29 cellular contexts compared by ENCODE assay signal in the genomic region with DNA sequence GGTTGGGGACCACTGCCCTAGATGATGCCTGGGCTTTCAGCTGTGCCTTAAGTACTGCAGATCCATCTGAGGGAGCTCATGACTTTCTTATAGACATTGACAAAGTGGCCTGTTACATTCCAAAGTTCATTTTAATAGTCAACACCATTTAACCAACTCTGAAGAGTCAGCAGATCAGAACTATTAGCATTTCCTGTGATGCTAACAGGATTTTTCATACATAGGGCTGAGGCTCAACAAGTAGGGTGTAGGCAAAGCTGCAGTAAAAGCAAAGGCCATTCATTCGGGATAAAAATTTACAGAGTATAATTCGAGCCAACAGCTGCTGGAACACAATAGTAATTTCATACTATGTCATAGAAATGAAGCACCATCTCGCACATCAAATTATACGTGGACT.
DNase-seq lines count a peak whose midpoint lies in the region; TF ChIP-seq lines count a peak whose summit lies in the region.
"Had no signal": no experiment of that assay in that cellular context is flagged by ENCODE, and none has a peak within 500 bp of the region (broad histone marks: within the 10 kb centered on the region; RNA-seq: fewer than 3 reads in every experiment).

No MANE protein-coding gene starts in this region.

- peaks cover 0 to 67% (median 21%) of the 10 kb centered on the region in 4 donors for H3K4me1 ChIP-seq in tibial artery
- H3K4me1 ChIP-seq in ovary (ENCODE audit: insufficient read depth): no peaks in the 10 kb centered on the region

- no peak for TF ChIP-seq CTCF in tibial artery (IDR thresholded peaks at IDR 0.05)
- no peak for TF ChIP-seq CTCF in ovary (IDR thresholded peaks at IDR 0.05)
- TF ChIP-seq CTCF in lower leg skin (IDR thresholded peaks at IDR 0.05): no peak

- no peaks in the 10 kb centered on the region for H3K36me3 Mint-ChIP-seq in T-helper 2 cell treated with Interferon-gamma antibody and Interleukin-4, amounts not matched to agents 5 μg/mL and 100 μg/mL, for 36 hours (ENCODE audit: low read depth)
- H3K36me3 Mint-ChIP-seq: activated CD4-positive, alpha-beta memory T cell treated with anti-CD3 and anti-CD28 coated beads for 36 hours; CD8-positive, alpha-beta T cell; naive thymus-derived CD8-positive, alpha-beta T cell had no signal

- no peak for TF ChIP-seq EP300 in ovary (IDR thresholded peaks at IDR 0.05)

- WGBS in ovary, 3 donors: 90 to 94% (median 93%) methylated on average over 4 of the region's 4 CpGs
- 74 to 76% methylated on average over 4 of the region's 4 CpGs for WGBS in lower leg skin, 2 donors

- H3K36me3 ChIP-seq in SK-N-MC (ENCODE audit: insufficient read depth, low read length) (peaks cover 12% of the 10 kb centered on the region), tibial artery (no peaks in the 10 kb centered on the region), ovary (no peaks in the 10 kb centered on the region)

- H3K27ac ChIP-seq in SK-N-MC: peak overlapping the region; percentile 92
- H3K27ac ChIP-seq in layer of hippocampus (ENCODE audit: low read depth, low read length): peak overlapping the region; percentile 24
- H3K27ac ChIP-seq in tibial artery: peak overlapping the region; percentile 78 to 82
- H3K27ac ChIP-seq in ovary: no peak overlapping the region
- H3K27ac ChIP-seq: 22Rv1 had no signal

- H3K4me3 ChIP-seq in SK-N-MC (peak overlapping the region; percentile 45), tibial artery (no peak overlapping the region), ovary (no peak overlapping the region), lower leg skin (ENCODE audit: low read depth, poor library complexity, severe bottlenecking) (no peak overlapping the region)
- H3K4me3 ChIP-seq: skin epidermis, tibial nerve had no signal

- no peak for DNase-seq in T-helper 2 cell treated with Interferon-gamma antibody and Interleukin-4, amounts not matched to agents 5 μg/mL and 100 μg/mL, for 36 hours (ENCODE audit: low spot score)
- no peak for DNase-seq in T-helper 2 cell
- peak; percentile 47 for DNase-seq in SK-N-MC (ENCODE audit: low read depth, low spot score)
- no peak for DNase-seq in tibial artery
- DNase-seq in amniotic stem cell (lab: John Stamatoyannopoulos, UW): no peak
- no peak for DNase-seq in ovary
- no peak for DNase-seq in lower leg skin (ENCODE audit: low spot score in 2 of 2)
- DNase-seq: activated CD4-positive, alpha-beta memory T cell treated with anti-CD3 and anti-CD28 coated beads for 36 hours; activated CD8-positive, alpha-beta memory T cell treated with anti-CD3 and anti-CD28 coated beads, Interleukin-2, amount 50 U/mL, for 4 hours; activated naive CD4-positive, alpha-beta T cell treated with anti-CD3 and anti-CD28 coated beads for 36 hours; anterior cingulate cortex; CD8-positive, alpha-beta T cell; dermis blood vessel endothelial cell; DMS 273 treated with DMSO at 0.1 percent for 48 hours; H9; left ventricle myocardium superior; naive thymus-derived CD8-positive, alpha-beta T cell; NCI-H1048; NCI-H187 treated with DMSO at 0.1 percent for 48 hours; occipital lobe; SIG-M5 had no signal

- H3K27me3 Mint-ChIP-seq in T-helper 2 cell treated with Interferon-gamma antibody and Interleukin-4, amounts not matched to agents 5 μg/mL and 100 μg/mL, for 36 hours (ENCODE audit: low read depth): no peaks in the 10 kb centered on the region
- H3K27me3 Mint-ChIP-seq: activated CD4-positive, alpha-beta memory T cell treated with anti-CD3 and anti-CD28 coated beads for 36 hours; B cell; stimulated activated naive CD8-positive, alpha-beta T cell treated with anti-CD3 and anti-CD28 coated beads, Interleukin-15, Interleukin-2, amounts not matched to agents 100 ng/mL and 50 ng/mL, for 24 hours had no signal

- TF ChIP-seq POLR2A in ovary (IDR thresholded peaks at IDR 0.05) (no peak), lower leg skin (IDR thresholded peaks at IDR 0.05) (no peak)

- no peak overlapping the region for H3K9ac ChIP-seq in SK-N-MC (ENCODE audit: insufficient read length)

- H3K27me3 ChIP-seq in layer of hippocampus (ENCODE audit: control insufficient read depth, insufficient read depth, low read length) (no peaks in the 10 kb centered on the region), tibial artery (no peaks in the 10 kb centered on the region), ovary (no peaks in the 10 kb centered on the region)
- H3K27me3 ChIP-seq: tibial nerve had no signal

- H3K9me3 Mint-ChIP-seq in T-helper 2 cell treated with Interferon-gamma antibody and Interleukin-4, amounts not matched to agents 5 μg/mL and 100 μg/mL, for 36 hours: no peaks in the 10 kb centered on the region
- H3K9me3 Mint-ChIP-seq: activated naive CD4-positive, alpha-beta T cell treated with anti-CD3 and anti-CD28 coated beads for 36 hours; H9; stimulated activated naive CD8-positive, alpha-beta T cell treated with anti-CD3 and anti-CD28 coated beads, Interleukin-15, Interleukin-2, amounts not matched to agents 100 ng/mL and 50 ng/mL, for 24 hours had no signal

- H3K27ac Mint-ChIP-seq in T-helper 2 cell treated with Interferon-gamma antibody and Interleukin-4, amounts not matched to agents 5 μg/mL and 100 μg/mL, for 36 hours: peak overlapping the region; percentile 12
- H3K27ac Mint-ChIP-seq: activated CD4-positive, alpha-beta memory T cell treated with anti-CD3 and anti-CD28 coated beads for 36 hours; activated naive CD4-positive, alpha-beta T cell treated with anti-CD3 and anti-CD28 coated beads for 36 hours; activated T-helper 1 cell treated with anti-CD3 and anti-CD28 coated beads, Interleukin-12 subunit alpha, Interleukin-12 subunit beta, Interleukin-2, Interleukin-4 antibody, amounts not matched to agents 30 ng/mL and 10 ng/mL and 1 ng/mL, durations not matched to agents 14 hours and 24 hours and 36 hours; B cell; CD8-positive, alpha-beta T cell; H9; mesothelial cell of epicardium; naive thymus-derived CD8-positive, alpha-beta T cell; stimulated activated naive CD8-positive, alpha-beta T cell treated with anti-CD3 and anti-CD28 coated beads, Interleukin-15, Interleukin-2, amounts not matched to agents 100 ng/mL and 50 ng/mL, for 24 hours had no signal

- intact Hi-C loops in tibial artery (cut with DNase I; ENCODE audit: low total_unique reads) (no loop called here), ovary (cut with DNase I) (no loop called here), lower leg skin (cut with DNase I; ENCODE audit: low total_unique reads) (no loop called here)

- peaks cover 7% of the 10 kb centered on the region for H3K4me1 Mint-ChIP-seq in T-helper 2 cell treated with Interferon-gamma antibody and Interleukin-4, amounts not matched to agents 5 μg/mL and 100 μg/mL, for 36 hours (ENCODE audit: low read depth)
- H3K4me1 Mint-ChIP-seq: B cell, mesothelial cell of epicardium had no signal

- no peaks in the 10 kb centered on the region for H3K9me3 ChIP-seq in SK-N-MC (ENCODE audit: low read depth, low read length)
- no peaks in the 10 kb centered on the region for H3K9me3 ChIP-seq in tibial artery
- no peaks in the 10 kb centered on the region for H3K9me3 ChIP-seq in ovary

- H3K4me3 Mint-ChIP-seq in T-helper 2 cell treated with Interferon-gamma antibody and Interleukin-4, amounts not matched to agents 5 μg/mL and 100 μg/mL, for 36 hours: no peak overlapping the region
- H3K4me3 Mint-ChIP-seq: activated CD4-positive, alpha-beta memory T cell treated with anti-CD3 and anti-CD28 coated beads for 36 hours; activated naive CD4-positive, alpha-beta T cell treated with anti-CD3 and anti-CD28 coated beads for 36 hours; activated T-helper 1 cell treated with anti-CD3 and anti-CD28 coated beads, Interleukin-12 subunit alpha, Interleukin-12 subunit beta, Interleukin-2, Interleukin-4 antibody, amounts not matched to agents 30 ng/mL and 10 ng/mL and 1 ng/mL, durations not matched to agents 14 hours and 24 hours and 36 hours; B cell; CD8-positive, alpha-beta T cell; H9; mesothelial cell of epicardium; naive thymus-derived CD8-positive, alpha-beta T cell; stimulated activated naive CD8-positive, alpha-beta T cell treated with anti-CD3 and anti-CD28 coated beads, Interleukin-15, Interleukin-2, amounts not matched to agents 100 ng/mL and 50 ng/mL, for 24 hours had no signal

Comparison
In these comparisons a context has a peak if more than half of its experiments do, and no peak if none do; other contexts are left out.
1. H3K27ac ChIP-seq: peak in SK-N-MC (single experiment), layer of hippocampus (single experiment) and tibial artery (2 of 2); none in ovary (0 of 2).